1 cellular context compared by ENCODE assay signal in genomic region chr15:51299187-51300015, GRCh38.
TF ChIP-seq lines count a peak whose summit lies in the region.

No MANE protein-coding gene starts in this region.

TF ChIP-seq in HepG2, 621 proteins besides CTCF, POLR2A, EP300 and RAD21 (continued from another document and continues in another):
- TF ChIP-seq PRDM15 (CRISPR knock-in tag; IDR thresholded peaks at IDR 0.05) (no peak), ZNF790 (CRISPR knock-in tag; IDR thresholded peaks at IDR 0.05; ENCODE audit: borderline replicate concordance) (no peak), ZMAT3 (CRISPR knock-in tag; conservative IDR thresholded peaks at IDR 0.05) (peak; percentile 69; the same call in 1 of the 2 replicates), PAWR (CRISPR knock-in tag; IDR thresholded peaks at IDR 0.05; ENCODE audit: borderline replicate concordance) (no peak), GLMP (CRISPR knock-in tag; IDR thresholded peaks at IDR 0.05; ENCODE audit: borderline replicate concordance) (no peak), CREBL2 (CRISPR knock-in tag; IDR thresholded peaks at IDR 0.05; ENCODE audit: borderline replicate concordance) (no peak), ZNF292 (CRISPR knock-in tag; IDR thresholded peaks at IDR 0.05; ENCODE audit: borderline replicate concordance, low read depth) (peak; percentile 38; the same call in 1 of the 2 replicates), STAG1 (CRISPR knock-in tag; IDR thresholded peaks at IDR 0.05) (peak; percentile 42), MEIS2 (CRISPR knock-in tag; IDR thresholded peaks at IDR 0.05) (0 out of 2 replicates have a peak, but pooled peaks have one; percentile 16), GPN1 (CRISPR knock-in tag; IDR thresholded peaks at IDR 0.05; ENCODE audit: borderline replicate concordance) (no peak), NR2F6 (IDR thresholded peaks at IDR 0.05) (peak; percentile 94), NR2F6 (CRISPR knock-in tag; IDR thresholded peaks at IDR 0.05) (peak; percentile 89), SNAPC2 (CRISPR knock-in tag; IDR thresholded peaks at IDR 0.05) (no peak), ZMYM2 (CRISPR knock-in tag; IDR thresholded peaks at IDR 0.05) (peak; percentile 78), HNF1B (CRISPR knock-in tag; IDR thresholded peaks at IDR 0.05) (peak; percentile 39; the same call in 1 of the 2 replicates), SOX13 (IDR thresholded peaks at IDR 0.05) (peak; percentile 66), SOX13 (CRISPR knock-in tag; conservative IDR thresholded peaks at IDR 0.05 in 1 of 2, IDR thresholded peaks at IDR 0.05 in 1 of 2) (peak in 1 of 2 experiments; percentile 84; a peak in 2 of 4 replicates), ARNTL (CRISPR knock-in tag; IDR thresholded peaks at IDR 0.05) (peak; percentile 64; the same call in 1 of the 2 replicates), NR2F1 (CRISPR knock-in tag; IDR thresholded peaks at IDR 0.05) (peak; percentile 64 to 71; a peak in 3 of 4 replicates), ZNF572 (CRISPR knock-in tag; IDR thresholded peaks at IDR 0.05) (no peak), SALL1 (CRISPR knock-in tag; IDR thresholded peaks at IDR 0.05) (peak; percentile 70), ZNF672 (CRISPR knock-in tag; IDR thresholded peaks at IDR 0.05) (no peak), ZNF280D (CRISPR knock-in tag; IDR thresholded peaks at IDR 0.05) (0 out of 2 replicates have a peak, but pooled peaks have one; percentile 71), ZNF567 (CRISPR knock-in tag; IDR thresholded peaks at IDR 0.05; ENCODE audit: borderline replicate concordance) (no peak), ZBTB1 (CRISPR knock-in tag; IDR thresholded peaks at IDR 0.05; ENCODE audit: borderline replicate concordance) (no peak), ZNF770 (CRISPR knock-in tag; IDR thresholded peaks at IDR 0.05) (no peak), TFDP1 (CRISPR knock-in tag; IDR thresholded peaks at IDR 0.05; ENCODE audit: borderline replicate concordance) (0 out of 2 replicates have a peak, but pooled peaks have one; percentile 47), ZNF276 (CRISPR knock-in tag; IDR thresholded peaks at IDR 0.05; ENCODE audit: low read depth) (0 out of 2 replicates have a peak, but pooled peaks have one; percentile 21), ZNF781 (CRISPR knock-in tag; IDR thresholded peaks at IDR 0.05; ENCODE audit: borderline replicate concordance, not compliant biosample characterization) (peak; percentile 43), ZNF564 (CRISPR knock-in tag; IDR thresholded peaks at IDR 0.05) (no peak), ZNF234 (CRISPR knock-in tag; conservative IDR thresholded peaks at IDR 0.05) (no peak), ZNF644 (CRISPR knock-in tag; IDR thresholded peaks at IDR 0.05; ENCODE audit: low read depth) (peak; percentile 71), ZSCAN12 (CRISPR knock-in tag; IDR thresholded peaks at IDR 0.05) (peak; percentile 71; the same call in 1 of the 2 replicates), FOXP1 (IDR thresholded peaks at IDR 0.05) (no peak), FOXP1 (CRISPR knock-in tag; IDR thresholded peaks at IDR 0.05) (peak; percentile 53; the same call in 1 of the 2 replicates), NR0B2 (CRISPR knock-in tag; IDR thresholded peaks at IDR 0.05) (no peak), SIX1 (CRISPR knock-in tag; IDR thresholded peaks at IDR 0.05; ENCODE audit: borderline replicate concordance) (peak; percentile 45; the same call in 1 of the 2 replicates), ZNF530 (CRISPR knock-in tag; IDR thresholded peaks at IDR 0.05; ENCODE audit: low read depth) (no peak), ISL2 (CRISPR knock-in tag; IDR thresholded peaks at IDR 0.05) (no peak; the same call in 1 of the 2 replicates), BRD4 (CRISPR knock-in tag; IDR thresholded peaks at IDR 0.05) (no peak), CEBPG (CRISPR knock-in tag; IDR thresholded peaks at IDR 0.05) (peak; percentile 16; the same call in 1 of the 2 replicates), ZNF20 (CRISPR knock-in tag; IDR thresholded peaks at IDR 0.05) (no peak), CEBPZ (IDR thresholded peaks at IDR 0.05; ENCODE audit: low read length) (no peak)
